Comparison of ENCODE assay signal across 19 cellular contexts in genomic region chr18:13004316-13004879, GRCh38.
"Had no signal": no experiment of that assay in that cellular context is flagged by ENCODE, and none has a peak within 500 bp of the region (broad histone marks: within the 10 kb centered on the region; RNA-seq: fewer than 3 reads in every experiment).

No MANE protein-coding gene starts in this region.

- H3K27ac Mint-ChIP-seq: naive thymus-derived CD4-positive, alpha-beta T cell; nephron progenitor cell; stimulated activated naive B cell treated with anti-CD40 and anti-IgM and Interleukin-4, amounts not matched to agents 10 μg/mL and 1 μg/mL and 100 μg/mL, for 72 hours; stimulated activated naive CD8-positive, alpha-beta T cell treated with anti-CD3 and anti-CD28 coated beads, Interleukin-15, amount 100 ng/mL, for 72 hours had no signal

- ATAC-seq: gastrocnemius medialis; naive thymus-derived CD4-positive, alpha-beta T cell; sciatic nerve; stimulated activated naive CD8-positive, alpha-beta T cell treated with anti-CD3 and anti-CD28 coated beads, Interleukin-15, amount 100 ng/mL, for 72 hours had no signal

- H3K4me1 ChIP-seq: gastrocnemius medialis had no signal

- FAIRE-seq: islet of Langerhans had no signal

- H3K4me3 ChIP-seq: coronary artery, esophagus muscularis mucosa, gastrocnemius medialis, heart right ventricle, spleen, testis, tibial nerve had no signal

- H3K9me3 ChIP-seq: esophagus muscularis mucosa, gastrocnemius medialis, heart right ventricle, spleen, testis, tibial nerve had no signal

- H3K9me3 Mint-ChIP-seq: naive thymus-derived CD4-positive, alpha-beta T cell; nephron progenitor cell; stimulated activated naive B cell treated with anti-CD40 and anti-IgM and Interleukin-4, amounts not matched to agents 10 μg/mL and 1 μg/mL and 100 μg/mL, for 72 hours; stimulated activated naive CD8-positive, alpha-beta T cell treated with anti-CD3 and anti-CD28 coated beads, Interleukin-15, amount 100 ng/mL, for 72 hours had no signal

- H3K4me1 Mint-ChIP-seq: nephron progenitor cell had no signal

- H3K27me3 ChIP-seq: esophagus muscularis mucosa, gastrocnemius medialis, heart right ventricle, spleen, testis, tibial nerve had no signal

- H3K27me3 Mint-ChIP-seq: naive thymus-derived CD4-positive, alpha-beta T cell; stimulated activated naive B cell treated with anti-CD40 and anti-IgM and Interleukin-4, amounts not matched to agents 10 μg/mL and 1 μg/mL and 100 μg/mL, for 72 hours; stimulated activated naive CD8-positive, alpha-beta T cell treated with anti-CD3 and anti-CD28 coated beads, Interleukin-15, amount 100 ng/mL, for 72 hours had no signal

- DNase-seq: effector CD8-positive, alpha-beta T cell; gastrocnemius medialis; heart right ventricle; hypothalamus; kidney glomerular epithelial cell; naive thymus-derived CD4-positive, alpha-beta T cell; nephron progenitor cell; spleen; stimulated activated CD4-positive, alpha-beta T cell treated with anti-CD3 and anti-CD28 coated beads, Interleukin-15, amount 100 ng/mL, for 24 hours; stimulated activated CD4-positive, alpha-beta T cell treated with anti-CD3 and anti-CD28 coated beads, Interleukin-1b, Interleukin-23, amount 100 ng/mL, for 48 hours; stimulated activated CD4-positive, alpha-beta T cell treated with anti-CD3 and anti-CD28 coated beads, Interleukin-4, amount 100 ng/mL, for 4 hours; stimulated activated naive B cell treated with anti-CD40 and anti-IgM and Interleukin-4, amounts not matched to agents 10 μg/mL and 1 μg/mL and 100 μg/mL, for 72 hours; stimulated activated naive CD8-positive, alpha-beta T cell treated with anti-CD3 and anti-CD28 coated beads, Interleukin-15, amount 100 ng/mL, for 72 hours; testis had no signal

- H3K4me3 Mint-ChIP-seq: naive thymus-derived CD4-positive, alpha-beta T cell; nephron progenitor cell; stimulated activated naive B cell treated with anti-CD40 and anti-IgM and Interleukin-4, amounts not matched to agents 10 μg/mL and 1 μg/mL and 100 μg/mL, for 72 hours; stimulated activated naive CD8-positive, alpha-beta T cell treated with anti-CD3 and anti-CD28 coated beads, Interleukin-15, amount 100 ng/mL, for 72 hours had no signal

- H3K27ac ChIP-seq: coronary artery, esophagus muscularis mucosa, gastrocnemius medialis, heart right ventricle, spleen, testis, tibial nerve had no signal
